8 cellular contexts compared by ENCODE assay signal in genomic region chr16:46394960-46395359, GRCh38.
DNase-seq lines count a peak whose midpoint lies in the region; FAIRE-seq lines count a peak whose summit lies in the region.
"Not testable (repeated sequence)": the region's sequence is repeated elsewhere in the genome, so short reads cannot be mapped to it uniquely, and the experiment has no call there.

No MANE protein-coding gene starts in this region.

- H3K36me3 ChIP-seq in small intestine (ENCODE audit: control insufficient read depth in 2 of 2, insufficient read depth in 2 of 2, low read length in 2 of 2), result not testable (repeated sequence)

- H3K9me3 ChIP-seq in small intestine (ENCODE audit: control insufficient read depth, low read depth), result not testable (repeated sequence)

- DNase-seq in Ammon's horn (ENCODE audit: low spot score), result peak; percentile 13
- peak; percentile 3 for DNase-seq in H4 (ENCODE audit: low spot score)
- peak; percentile 27 for DNase-seq in M059J (ENCODE audit: low read depth)
- peak; percentile 26 for DNase-seq in SK-MEL-5 (ENCODE audit: low read depth, low spot score)
- peak; percentile 70 for DNase-seq in ecto neural progenitor cell (ENCODE audit: low spot score)
- DNase-seq in kidney tubule cell (ENCODE audit: low spot score), result peak; percentile 75
- peak; percentile 24 for DNase-seq in myocyte (ENCODE audit: low read depth)
- DNase-seq in small intestine, result peak; percentile 52

- in situ Hi-C loops in SK-MEL-5 (cut with HindIII; ENCODE audit: low pct_unique_long_range_greater_than_20kb, low sequenced_read_pairs), result not testable (repeated sequence)

- H3K4me3 ChIP-seq in small intestine (ENCODE audit: low read depth in 1 of 2, low read length in 2 of 2), result not testable (repeated sequence)

- 82 to 87% (median 82%) methylated on average over 16 of the region's 17 CpGs for WGBS in small intestine, 3 donors

- not testable (repeated sequence) for H3K4me1 ChIP-seq in small intestine (ENCODE audit: control insufficient read depth in 2 of 2, insufficient read depth in 1 of 2, low read depth in 1 of 2, low read length in 1 of 2)

- not testable (repeated sequence) for H3K27ac ChIP-seq in small intestine (ENCODE audit: low read depth in 1 of 2, low read length in 1 of 2)

- H3K27me3 ChIP-seq in small intestine (ENCODE audit: control insufficient read depth in 2 of 2, insufficient read depth in 2 of 2, low read length in 2 of 2), result not testable (repeated sequence)

- FAIRE-seq in small intestine (lab: Jason Lieb, UNC), result not testable (repeated sequence)

Comparison
In these comparisons a context has a peak if more than half of its experiments do, and no peak if none do; other contexts are left out.
1. DNase-seq: peak in every context shown above with its lines; median percentile 75 in kidney tubule cell; 70 in ecto neural progenitor cell; 52 in small intestine; 27 in M059J; 26 in SK-MEL-5; 24 in myocyte; 13 in Ammon's horn; 3 in H4.